In genomic region chr17:72342582-72343527, GRCh38 we compare ENCODE assay signal across 12 cellular contexts.
DNase-seq lines count a peak whose midpoint lies in the region; ATAC-seq and TF ChIP-seq lines count a peak whose summit lies in the region.
"Had no signal": no experiment of that assay in that cellular context is flagged by ENCODE, and none has a peak within 500 bp of the region (broad histone marks: within the 10 kb centered on the region; RNA-seq: fewer than 3 reads in every experiment).

No MANE protein-coding gene starts in this region.

- no peak overlapping the region for H3K4me3 Mint-ChIP-seq in CD4-positive, alpha-beta T cell
- H3K4me3 Mint-ChIP-seq: effector memory CD8-positive, alpha-beta T cell; WTC11 had no signal

- H3K4me1 Mint-ChIP-seq in CD4-positive, alpha-beta T cell (ENCODE audit: low read depth), result no peaks in the 10 kb centered on the region

- ATAC-seq in CD4-positive, alpha-beta T cell (ENCODE audit: poor library complexity), result no peak
- no peak for ATAC-seq in HG03095 (IDR thresholded peaks at IDR 0.05; ENCODE audit: unreplicated experiment)
- ATAC-seq: effector memory CD8-positive, alpha-beta T cell; WTC11 had no signal

- H3K27me3 ChIP-seq in BE2C (no peaks in the 10 kb centered on the region), right atrium auricular region (no peaks in the 10 kb centered on the region), HAP-1 (ENCODE audit: low read depth) (no peaks in the 10 kb centered on the region)
- peaks cover 7% of the 10 kb centered on the region for H3K27me3 ChIP-seq in CD4-positive, alpha-beta T cell (ENCODE audit: control insufficient read depth, insufficient read depth, low read length)
- H3K27me3 ChIP-seq: BLaER1 had no signal

- in situ Hi-C loops in HAP-1 (cut with MboI; ENCODE audit: low sequenced_read_pairs), result no loop called here

- no peak for TF ChIP-seq CTCF in BE2C (IDR thresholded peaks at IDR 0.05; ENCODE audit: low read depth, low read length)
- no peak for TF ChIP-seq CTCF in right atrium auricular region (IDR thresholded peaks at IDR 0.05)
- no peak for TF ChIP-seq CTCF in CD4-positive, alpha-beta T cell (IDR thresholded peaks at IDR 0.05)

- DNase-seq in BE2C (peak; percentile 40), anterior cingulate cortex (lab: John Stamatoyannopoulos, UW) (peak in 51 of 58 donors; percentile 9 to 89 (median 52)), right atrium auricular region (ENCODE audit: low spot score) (peak; percentile 87), pons (ENCODE audit: low spot score) (peak; percentile 15), posterior vena cava (ENCODE audit: low spot score) (no peak), HAP-1 (ENCODE audit: low spot score in 2 of 2) (no peak)
- DNase-seq in CD4-positive, alpha-beta T cell, result no peak
- DNase-seq: effector memory CD8-positive, alpha-beta T cell; islet precursor cell had no signal

- H3K36me3 ChIP-seq in BE2C (no peaks in the 10 kb centered on the region), right atrium auricular region (no peaks in the 10 kb centered on the region), HAP-1 (replicated peaks) (no peaks in the 10 kb centered on the region)
- H3K36me3 ChIP-seq: BLaER1 had no signal

- intact Hi-C loops in CD4-positive, alpha-beta T cell (cut with DNase I, micrococcal nuclease), result loop anchor here in 1 of 2 experiments (10.0 kb wide), 1 partner anchor 88 kb away; no protein-coding TSS in a partner anchor
- intact Hi-C loops in posterior vena cava (cut with DNase I), result no loop called here

- H3K4me3 ChIP-seq in BE2C (ENCODE audit: low read depth, low read length) (no peak overlapping the region; the same call in 1 of the 2 replicates), right atrium auricular region (no peak overlapping the region), HAP-1 (no peak overlapping the region)
- H3K4me3 ChIP-seq: BLaER1 had no signal

- H3K4me1 ChIP-seq in BE2C (peaks cover 18% of the 10 kb centered on the region), right atrium auricular region (peaks cover 0 to 15% of the 10 kb centered on the region in 2 donors), HAP-1 (no peaks in the 10 kb centered on the region)

- CTCF ChIA-PET in CD4-positive, alpha-beta T cell (lab: Charles Lee), result no interaction called here

- H3K36me3 Mint-ChIP-seq in CD4-positive, alpha-beta T cell (ENCODE audit: low read depth), result no peaks in the 10 kb centered on the region
- H3K36me3 Mint-ChIP-seq: WTC11 had no signal

- H3K9me3 ChIP-seq in BE2C (no peaks in the 10 kb centered on the region), right atrium auricular region (no peaks in the 10 kb centered on the region), HAP-1 (no peaks in the 10 kb centered on the region)
- H3K9me3 ChIP-seq in CD4-positive, alpha-beta T cell (ENCODE audit: control insufficient read depth, low read length), result no peaks in the 10 kb centered on the region
- H3K9me3 ChIP-seq: BLaER1 had no signal

- no peak overlapping the region for H3K27ac Mint-ChIP-seq in CD4-positive, alpha-beta T cell
- H3K27ac Mint-ChIP-seq: effector memory CD8-positive, alpha-beta T cell; WTC11 had no signal

- H3K27ac ChIP-seq in right atrium auricular region, result peak overlapping the region; percentile 7 to 43
- no peak overlapping the region for H3K27ac ChIP-seq in CD4-positive, alpha-beta T cell (ENCODE audit: low read depth, low read length)
- H3K27ac ChIP-seq: BLaER1 had no signal

- peaks cover 6% of the 10 kb centered on the region for H3K9me3 Mint-ChIP-seq in CD4-positive, alpha-beta T cell
- H3K9me3 Mint-ChIP-seq: WTC11 had no signal

- H3K27me3 Mint-ChIP-seq in CD4-positive, alpha-beta T cell, result peaks cover 14% of the 10 kb centered on the region

- POLR2A ChIA-PET in CD4-positive, alpha-beta T cell (lab: Charles Lee), result no interaction called here

Comparison
In these comparisons a context has a peak if more than half of its experiments do, and no peak if none do; other contexts are left out.
1. DNase-seq: peak in BE2C (single experiment), anterior cingulate cortex (51 of 58), right atrium auricular region (single experiment) and pons (single experiment); none in CD4-positive, alpha-beta T cell (0 of 10), posterior vena cava (single experiment) and HAP-1 (0 of 2).